30 cellular contexts compared by ENCODE assay signal in genomic region chr10:131495892-131496291, GRCh38.
"Had no signal": no experiment of that assay in that cellular context is flagged by ENCODE, and none has a peak within 500 bp of the region (broad histone marks: within the 10 kb centered on the region; RNA-seq: fewer than 3 reads in every experiment).

No MANE protein-coding gene starts in this region.

- FAIRE-seq: urothelium cell line had no signal

- H3K27me3 Mint-ChIP-seq: stimulated activated memory B cell treated with anti-CD40 and anti-IgM and Interleukin-4, amounts not matched to agents 10 μg/mL and 1 μg/mL and 100 μg/mL, for 72 hours had no signal

- H3K27me3 ChIP-seq: ovary, spleen, suprapubic skin, testis, tibial artery, transverse colon, vagina had no signal

- DNase-seq: naive B cell; nephron progenitor cell; ovary; psoas muscle; right cardiac atrium; spleen; stimulated activated CD4-positive, alpha-beta T cell treated with anti-CD3 and anti-CD28 coated beads, Interleukin-12 subunit alpha, Interleukin-12 subunit beta, amount 100 ng/mL, for 4 hours; stimulated activated CD4-positive, alpha-beta T cell treated with anti-CD3 and anti-CD28 coated beads, Interleukin-1b, Interleukin-23, amount 100 ng/mL, for 48 hours; stimulated activated CD4-positive, alpha-beta T cell treated with anti-CD3 and anti-CD28 coated beads, Interleukin-4, amount 100 ng/mL, for 1 hour; stimulated activated CD4-positive, alpha-beta T cell treated with anti-CD3 and anti-CD28 coated beads, Interleukin-4, amount 100 ng/mL, for 4 hours; stimulated activated CD8-positive, alpha-beta memory T cell treated with anti-CD3 and anti-CD28 coated beads, Interleukin-4, amount 100 ng/mL, for 48 hours; stimulated activated naive CD4-positive, alpha-beta T cell; stimulated activated naive CD8-positive, alpha-beta T cell treated with anti-CD3 and anti-CD28 coated beads, Interleukin-15, amount 100 ng/mL, for 72 hours; stimulated activated naive CD8-positive, alpha-beta T cell treated with anti-CD3 and anti-CD28 coated beads, Interleukin-15, Interleukin-2, amounts not matched to agents 100 U/mL and 50 U/mL, for 24 hours; substantia nigra; testis; tibial artery; transverse colon had no signal

- H3K27ac ChIP-seq: ovary, parathyroid adenoma, psoas muscle, skin epidermis, spleen, suprapubic skin, testis, tibial artery, transverse colon, vagina had no signal

- H3K4me1 ChIP-seq: parathyroid adenoma, psoas muscle, spleen, suprapubic skin, testis, tibial artery, transverse colon, vagina had no signal

- H3K9me3 ChIP-seq: psoas muscle, testis, tibial artery, transverse colon, vagina had no signal

- H3K27ac Mint-ChIP-seq: naive B cell; naive thymus-derived CD8-positive, alpha-beta T cell; natural killer cell treated with Interleukin-12 subunit alpha and Interleukin-12 subunit beta and Interleukin-15 and Interleukin-18, amount 100 ng/mL, for 72 hours; nephron progenitor cell; progenitor cell of endocrine pancreas; stimulated activated memory B cell treated with anti-CD40 and anti-IgM and Interleukin-4, amounts not matched to agents 10 μg/mL and 1 μg/mL and 100 μg/mL, for 72 hours; stimulated activated naive CD8-positive, alpha-beta T cell treated with anti-CD3 and anti-CD28 coated beads, Interleukin-15, amount 100 ng/mL, for 72 hours; type B pancreatic cell had no signal

- H3K36me3 ChIP-seq: ovary, spleen, suprapubic skin, tibial artery, transverse colon, vagina had no signal

- H3K4me1 Mint-ChIP-seq: naive B cell; naive thymus-derived CD8-positive, alpha-beta T cell; neural crest cell; stimulated activated memory B cell treated with anti-CD40 and anti-IgM and Interleukin-4, amounts not matched to agents 10 μg/mL and 1 μg/mL and 100 μg/mL, for 72 hours; stimulated activated naive CD8-positive, alpha-beta T cell treated with anti-CD3 and anti-CD28 coated beads, Interleukin-15, amount 100 ng/mL, for 72 hours had no signal

- H3K4me3 Mint-ChIP-seq: naive B cell; naive thymus-derived CD8-positive, alpha-beta T cell; natural killer cell treated with Interleukin-12 subunit alpha and Interleukin-12 subunit beta and Interleukin-15 and Interleukin-18, amount 100 ng/mL, for 72 hours; nephron progenitor cell; neural crest cell; stimulated activated memory B cell treated with anti-CD40 and anti-IgM and Interleukin-4, amounts not matched to agents 10 μg/mL and 1 μg/mL and 100 μg/mL, for 72 hours; stimulated activated naive CD8-positive, alpha-beta T cell treated with anti-CD3 and anti-CD28 coated beads, Interleukin-15, amount 100 ng/mL, for 72 hours; type B pancreatic cell had no signal

- H3K36me3 Mint-ChIP-seq: naive B cell; naive thymus-derived CD8-positive, alpha-beta T cell; natural killer cell treated with Interleukin-12 subunit alpha and Interleukin-12 subunit beta and Interleukin-15 and Interleukin-18, amount 100 ng/mL, for 72 hours; stimulated activated memory B cell treated with anti-CD40 and anti-IgM and Interleukin-4, amounts not matched to agents 10 μg/mL and 1 μg/mL and 100 μg/mL, for 72 hours; type B pancreatic cell had no signal

- H3K9me3 Mint-ChIP-seq: natural killer cell treated with Interleukin-12 subunit alpha and Interleukin-12 subunit beta and Interleukin-15 and Interleukin-18, amount 100 ng/mL, for 72 hours; nephron progenitor cell; type B pancreatic cell had no signal

- H3K4me3 ChIP-seq: ovary, psoas muscle, skin epidermis, smooth muscle cell, spleen, suprapubic skin, testis, tibial artery, transverse colon, vagina had no signal
